Comparison of ENCODE assay signal across 10 cellular contexts in genomic region chr5:40405985-40406384, GRCh38.
DNase-seq lines count a peak whose midpoint lies in the region; ATAC-seq lines count a peak whose summit lies in the region.
"Had no signal": no experiment of that assay in that cellular context is flagged by ENCODE, and none has a peak within 500 bp of the region (broad histone marks: within the 10 kb centered on the region; RNA-seq: fewer than 3 reads in every experiment).

No MANE protein-coding gene starts in this region.

- peak; percentile 12 to 16 for ATAC-seq in activated T-cell treated with anti-CD3 and anti-CD28 coated beads, Interleukin-2, amount 50 U/mL, for 4 hours
- no peak for ATAC-seq in GM18858 (IDR thresholded peaks at IDR 0.05; ENCODE audit: unreplicated experiment)

- H3K27me3 Mint-ChIP-seq in activated T-cell treated with anti-CD3 and anti-CD28 coated beads, Interleukin-2, amount 50 U/mL, for 4 hours (ENCODE audit: low read depth): no peaks in the 10 kb centered on the region
- H3K27me3 Mint-ChIP-seq in T-helper 2 cell treated with Interferon-gamma antibody and Interleukin-4, amounts not matched to agents 5 μg/mL and 100 μg/mL, for 36 hours (ENCODE audit: low read depth): no peaks in the 10 kb centered on the region
- H3K27me3 Mint-ChIP-seq in immature natural killer cell (ENCODE audit: low read depth in 3 of 3): peaks cover 4 to 20% (median 17%) of the 10 kb centered on the region in 3 donors
- no peaks in the 10 kb centered on the region for H3K27me3 Mint-ChIP-seq in stimulated activated naive CD8-positive, alpha-beta T cell treated with anti-CD3 and anti-CD28 coated beads, Interleukin-15, Interleukin-2, amounts not matched to agents 100 ng/mL and 50 ng/mL, for 24 hours

- H3K4me3 Mint-ChIP-seq in activated T-cell treated with anti-CD3 and anti-CD28 coated beads, Interleukin-2, amount 50 U/mL, for 4 hours: peak overlapping the region; percentile 30
- H3K4me3 Mint-ChIP-seq in T-helper 2 cell treated with Interferon-gamma antibody and Interleukin-4, amounts not matched to agents 5 μg/mL and 100 μg/mL, for 36 hours: peak overlapping the region; percentile 76
- peak overlapping the region in 3 of 5 donors; percentile 6 to 75 (median 6) for H3K4me3 Mint-ChIP-seq in immature natural killer cell
- peak overlapping the region; percentile 60 for H3K4me3 Mint-ChIP-seq in stimulated activated naive CD8-positive, alpha-beta T cell treated with anti-CD3 and anti-CD28 coated beads, Interleukin-15, Interleukin-2, amounts not matched to agents 100 ng/mL and 50 ng/mL, for 24 hours

- H3K27ac Mint-ChIP-seq in T-helper 2 cell treated with Interferon-gamma antibody and Interleukin-4, amounts not matched to agents 5 μg/mL and 100 μg/mL, for 36 hours: peak overlapping the region; percentile 97
- peak overlapping the region; percentile 93 to 99 (median 96) for H3K27ac Mint-ChIP-seq in immature natural killer cell
- peak overlapping the region; percentile 97 for H3K27ac Mint-ChIP-seq in stimulated activated naive CD8-positive, alpha-beta T cell treated with anti-CD3 and anti-CD28 coated beads, Interleukin-15, Interleukin-2, amounts not matched to agents 100 ng/mL and 50 ng/mL, for 24 hours

- peaks cover 90% of the 10 kb centered on the region for H3K4me1 Mint-ChIP-seq in activated T-cell treated with anti-CD3 and anti-CD28 coated beads, Interleukin-2, amount 50 U/mL, for 4 hours (ENCODE audit: low read depth)
- H3K4me1 Mint-ChIP-seq in T-helper 2 cell treated with Interferon-gamma antibody and Interleukin-4, amounts not matched to agents 5 μg/mL and 100 μg/mL, for 36 hours (ENCODE audit: low read depth): peaks cover 82% of the 10 kb centered on the region
- H3K4me1 Mint-ChIP-seq in immature natural killer cell: peaks cover 87 to 97% of the 10 kb centered on the region in 2 donors
- H3K4me1 Mint-ChIP-seq in stimulated activated naive CD8-positive, alpha-beta T cell treated with anti-CD3 and anti-CD28 coated beads, Interleukin-15, Interleukin-2, amounts not matched to agents 100 ng/mL and 50 ng/mL, for 24 hours (ENCODE audit: low read depth): peaks cover 96% of the 10 kb centered on the region

- DNase-seq in activated T-cell treated with anti-CD3 and anti-CD28 coated beads, Interleukin-2, amount 50 U/mL, for 4 hours: no peak
- DNase-seq in activated T-cell treated with anti-CD3 and anti-CD28 coated beads, Interleukin-2, amount 50 U/mL, for 48 hours: no peak
- peak; percentile 52 for DNase-seq in T-helper 2 cell treated with Interferon-gamma antibody and Interleukin-4, amounts not matched to agents 5 μg/mL and 100 μg/mL, for 36 hours (ENCODE audit: low spot score)
- DNase-seq in immature natural killer cell: no peak
- no peak for DNase-seq in activated gamma-delta T cell (lab: John Stamatoyannopoulos, UW)
- no peak for DNase-seq in cortex of kidney (lab: John Stamatoyannopoulos, UW)
- DNase-seq: kidney, NCI-H2029 treated with DMSO at 0.1 percent for 48 hours had no signal

- H3K36me3 Mint-ChIP-seq in activated T-cell treated with anti-CD3 and anti-CD28 coated beads, Interleukin-2, amount 50 U/mL, for 4 hours (ENCODE audit: insufficient read depth): peaks cover 3% of the 10 kb centered on the region
- H3K36me3 Mint-ChIP-seq in T-helper 2 cell treated with Interferon-gamma antibody and Interleukin-4, amounts not matched to agents 5 μg/mL and 100 μg/mL, for 36 hours (ENCODE audit: low read depth): peaks cover 11% of the 10 kb centered on the region
- peaks cover 0 to 7% (median 0%) of the 10 kb centered on the region in 3 donors for H3K36me3 Mint-ChIP-seq in immature natural killer cell
- H3K36me3 Mint-ChIP-seq in stimulated activated naive CD8-positive, alpha-beta T cell treated with anti-CD3 and anti-CD28 coated beads, Interleukin-15, Interleukin-2, amounts not matched to agents 100 ng/mL and 50 ng/mL, for 24 hours (ENCODE audit: low read depth): peaks cover 14% of the 10 kb centered on the region

- H3K9me3 Mint-ChIP-seq in activated T-cell treated with anti-CD3 and anti-CD28 coated beads, Interleukin-2, amount 50 U/mL, for 4 hours: no peaks in the 10 kb centered on the region
- no peaks in the 10 kb centered on the region for H3K9me3 Mint-ChIP-seq in T-helper 2 cell treated with Interferon-gamma antibody and Interleukin-4, amounts not matched to agents 5 μg/mL and 100 μg/mL, for 36 hours
- no peaks in the 10 kb centered on the region for H3K9me3 Mint-ChIP-seq in immature natural killer cell
- H3K9me3 Mint-ChIP-seq in stimulated activated naive CD8-positive, alpha-beta T cell treated with anti-CD3 and anti-CD28 coated beads, Interleukin-15, Interleukin-2, amounts not matched to agents 100 ng/mL and 50 ng/mL, for 24 hours: no peaks in the 10 kb centered on the region

Comparison
In these comparisons a context has a peak if more than half of its experiments do, and no peak if none do; other contexts are left out.
1. H3K4me3 Mint-ChIP-seq: peak in every context shown above with its lines; median percentile 76 in T-helper 2 cell treated with Interferon-gamma antibody and Interleukin-4, amounts not matched to agents 5 μg/mL and 100 μg/mL, for 36 hours; 60 in stimulated activated naive CD8-positive, alpha-beta T cell treated with anti-CD3 and anti-CD28 coated beads, Interleukin-15, Interleukin-2, amounts not matched to agents 100 ng/mL and 50 ng/mL, for 24 hours; 30 in activated T-cell treated with anti-CD3 and anti-CD28 coated beads, Interleukin-2, amount 50 U/mL, for 4 hours; 6 in immature natural killer cell.